Comparison of ENCODE assay signal across 15 cellular contexts in genomic region chr15:69087581-69087980, GRCh38.
"Had no signal": no experiment of that assay in that cellular context is flagged by ENCODE, and none has a peak within 500 bp of the region (broad histone marks: within the 10 kb centered on the region; RNA-seq: fewer than 3 reads in every experiment).

No MANE protein-coding gene starts in this region.

- H3K4me1 ChIP-seq: colonic mucosa, right lobe of liver had no signal

- H3K4me1 Mint-ChIP-seq: activated naive CD8-positive, alpha-beta T cell treated with anti-CD3 and anti-CD28 coated beads for 36 hours had no signal

- H3K9me3 Mint-ChIP-seq: activated naive CD8-positive, alpha-beta T cell treated with anti-CD3 and anti-CD28 coated beads for 36 hours; activated T-helper 1 cell treated with anti-CD3 and anti-CD28 coated beads, Interleukin-12 subunit alpha, Interleukin-12 subunit beta, Interleukin-2, Interleukin-4 antibody, amounts not matched to agents 30 ng/mL and 10 ng/mL and 1 ng/mL, durations not matched to agents 14 hours and 24 hours and 36 hours; natural killer cell treated with Interleukin-12 subunit alpha and Interleukin-12 subunit beta and Interleukin-15 and Interleukin-18, amount 100 ng/mL, for 72 hours had no signal

- H3K27ac ChIP-seq: body of pancreas, colonic mucosa, right lobe of liver, stomach, testis, upper lobe of left lung had no signal

- H3K4me3 Mint-ChIP-seq: activated naive CD8-positive, alpha-beta T cell treated with anti-CD3 and anti-CD28 coated beads for 36 hours; activated T-helper 1 cell treated with anti-CD3 and anti-CD28 coated beads, Interleukin-12 subunit alpha, Interleukin-12 subunit beta, Interleukin-2, Interleukin-4 antibody, amounts not matched to agents 30 ng/mL and 10 ng/mL and 1 ng/mL, durations not matched to agents 14 hours and 24 hours and 36 hours; natural killer cell treated with Interleukin-12 subunit alpha and Interleukin-12 subunit beta and Interleukin-15 and Interleukin-18, amount 100 ng/mL, for 72 hours had no signal

- H3K27me3 ChIP-seq: body of pancreas, colonic mucosa, right lobe of liver, testis, upper lobe of left lung had no signal

- H3K36me3 Mint-ChIP-seq: activated naive CD8-positive, alpha-beta T cell treated with anti-CD3 and anti-CD28 coated beads for 36 hours; natural killer cell treated with Interleukin-12 subunit alpha and Interleukin-12 subunit beta and Interleukin-15 and Interleukin-18, amount 100 ng/mL, for 72 hours had no signal

- H3K36me3 ChIP-seq: colonic mucosa, right lobe of liver, stomach, upper lobe of left lung had no signal

- H3K4me3 ChIP-seq: body of pancreas, colonic mucosa, right lobe of liver, stomach, testis, upper lobe of left lung had no signal

- H3K9me3 ChIP-seq: body of pancreas, colonic mucosa, right lobe of liver, stomach, testis, upper lobe of left lung had no signal

- ATAC-seq: activated CD4-positive, CD25-positive, alpha-beta regulatory T cell treated with anti-CD3 and anti-CD28 coated beads, Interleukin-2, amount 50 U/mL, for 24 hours; esophagus mucosa; natural killer cell treated with Interleukin-12 subunit alpha and Interleukin-12 subunit beta and Interleukin-15 and Interleukin-18, amount 100 ng/mL, for 72 hours had no signal

- DNase-seq: activated CD4-positive, alpha-beta T cell treated with anti-CD3 and anti-CD28 coated beads, Interleukin-2, amount 50 U/mL, for 1 hour; activated CD8-positive, alpha-beta memory T cell treated with anti-CD3 and anti-CD28 coated beads for 24 hours; activated naive CD8-positive, alpha-beta T cell treated with anti-CD3 and anti-CD28 coated beads for 36 hours; amygdala; body of pancreas; central memory CD4-positive, alpha-beta T cell; colonic mucosa; right lobe of liver; stomach; testis; upper lobe of left lung had no signal

- H3K27ac Mint-ChIP-seq: activated naive CD8-positive, alpha-beta T cell treated with anti-CD3 and anti-CD28 coated beads for 36 hours; activated T-helper 1 cell treated with anti-CD3 and anti-CD28 coated beads, Interleukin-12 subunit alpha, Interleukin-12 subunit beta, Interleukin-2, Interleukin-4 antibody, amounts not matched to agents 30 ng/mL and 10 ng/mL and 1 ng/mL, durations not matched to agents 14 hours and 24 hours and 36 hours; natural killer cell treated with Interleukin-12 subunit alpha and Interleukin-12 subunit beta and Interleukin-15 and Interleukin-18, amount 100 ng/mL, for 72 hours had no signal
